In the genomic region with DNA sequence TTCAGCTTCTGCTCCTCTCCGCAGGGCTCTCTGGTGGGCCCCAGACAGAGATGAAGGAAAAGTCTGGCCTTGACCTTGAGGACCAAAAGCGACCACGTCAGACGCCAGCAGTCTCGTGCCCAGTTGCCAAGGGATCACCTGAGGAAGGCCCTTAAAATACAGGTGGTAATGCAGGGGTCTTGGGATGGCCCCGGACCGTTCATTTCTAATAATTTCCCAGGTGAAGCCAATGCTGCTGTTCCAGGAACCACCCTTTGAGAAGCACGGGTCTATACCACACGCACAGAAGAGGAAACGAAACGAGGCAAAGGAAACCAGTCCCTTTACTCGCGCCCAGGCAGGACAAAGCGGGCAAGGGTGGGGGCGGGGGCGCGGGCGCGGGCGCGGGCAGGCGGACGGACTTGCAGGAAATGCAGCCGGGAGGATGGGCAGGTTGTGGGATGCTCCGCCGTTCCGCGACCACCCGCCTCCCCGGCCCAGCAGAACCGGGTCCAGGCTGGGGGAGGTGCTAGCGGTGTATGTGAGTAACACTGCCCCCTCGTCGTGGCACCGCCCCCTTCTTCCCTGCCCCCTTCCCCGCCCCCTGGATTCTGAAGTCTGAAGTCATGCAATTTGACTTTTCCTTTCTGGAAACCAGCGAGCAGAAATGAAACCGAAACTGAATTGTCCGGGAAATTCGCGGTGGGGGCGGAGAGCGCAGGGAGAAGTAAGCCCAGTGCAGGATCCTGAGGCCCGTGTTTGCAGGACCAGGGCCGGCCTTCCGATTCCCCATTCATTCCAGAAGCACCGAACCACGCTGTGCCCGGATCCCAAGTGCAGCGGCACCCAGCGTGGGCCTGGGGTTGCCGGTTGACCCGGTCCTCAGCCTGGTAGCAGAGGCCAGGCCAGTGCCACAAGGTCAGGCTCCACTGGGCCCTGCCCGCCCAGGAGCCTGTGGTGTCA, we compare ENCODE assay signal across 8 cellular contexts. TPM values are rescaled to one million over a fixed set of nuclear protein-coding genes. Genes with fewer than 3 reads are reported as not detected.
A peak's percentile ranks its signal among the peaks of the same experiment; 100 is the strongest.
DNase-seq lines count a peak whose midpoint lies in the region; ATAC-seq and TF ChIP-seq lines count a peak whose summit lies in the region.

No MANE protein-coding gene starts in this region.

- H3K9me3 Mint-ChIP-seq in naive thymus-derived CD4-positive, alpha-beta T cell = peaks cover 0 to 11% (median 4%) of the 10 kb centered on the region in 11 donors

- 4 to 6% (median 4%) methylated on average over 38 to 54 of the region's 54 CpGs for WGBS in stomach, 5 donors

- ATAC-seq in GM19025 (IDR thresholded peaks at IDR 0.05; ENCODE audit: low read depth, unreplicated experiment) (peak; percentile 83), Panc1 (peak; percentile 86)
- ATAC-seq in naive thymus-derived CD4-positive, alpha-beta T cell = peak; percentile 88

- no peak for TF ChIP-seq POLR2A in stomach (IDR thresholded peaks at IDR 0.05)

- peak overlapping the region; percentile 76 to 100 (median 94) for H3K27ac Mint-ChIP-seq in naive thymus-derived CD4-positive, alpha-beta T cell

- H3K9me3 ChIP-seq in Panc1 (ENCODE audit: control insufficient read depth, insufficient read depth, low read depth, low read length) (no peaks in the 10 kb centered on the region), stomach (no peaks in the 10 kb centered on the region)
- H3K9me3 ChIP-seq in naive thymus-derived CD4-positive, alpha-beta T cell (ENCODE audit: control insufficient read depth in 2 of 3, low read length in 3 of 3) = no peaks in the 10 kb centered on the region

- TF ChIP-seq CTCF in AG09319 (IDR thresholded peaks at IDR 0.05; ENCODE audit: low read depth, low read length) (no peak), HL-60 (IDR thresholded peaks at IDR 0.05; ENCODE audit: insufficient read depth, low read length) (no peak), Panc1 (IDR thresholded peaks at IDR 0.05) (no peak), fibroblast of pulmonary artery (IDR thresholded peaks at IDR 0.05; ENCODE audit: low read length, missing control alignments) (no peak), stomach (IDR thresholded peaks at IDR 0.05) (peak in 1 of 7 experiments; percentile 17)

- peak overlapping the region; percentile 89 to 92 (median 90) for H3K4me3 Mint-ChIP-seq in naive thymus-derived CD4-positive, alpha-beta T cell

- in situ Hi-C loops in Panc1 (cut with HindIII; ENCODE audit: low pct_unique_long_range_greater_than_20kb, low sequenced_read_pairs) = no loop called here

- peak overlapping the region; percentile 60 for H3K4me3 ChIP-seq in HL-60 (replicated peaks; ENCODE audit: insufficient read depth, low read length)
- peak overlapping the region; percentile 46 to 60 for H3K4me3 ChIP-seq in Panc1 (ENCODE audit: low read depth in 2 of 2, low read length in 2 of 2)
- H3K4me3 ChIP-seq in fibroblast of pulmonary artery (replicated peaks; ENCODE audit: low read depth, low read length) = peak overlapping the region; percentile 63
- peak overlapping the region; percentile 77 for H3K4me3 ChIP-seq in naive thymus-derived CD4-positive, alpha-beta T cell (ENCODE audit: low read length)
- H3K4me3 ChIP-seq in stomach = peak overlapping the region; percentile 55 to 67 (median 63)

- BruUV-seq in Panc1 (replicated peaks; lab: Mats Ljungman, UMichigan) = no TSS peak

- H3K27me3 Mint-ChIP-seq in naive thymus-derived CD4-positive, alpha-beta T cell = peaks cover 0 to 10% (median 0%) of the 10 kb centered on the region in 5 donors

- H3K36me3 Mint-ChIP-seq in naive thymus-derived CD4-positive, alpha-beta T cell = peaks cover 0 to 14% (median 0%) of the 10 kb centered on the region in 5 donors

- H3K36me3 ChIP-seq in Panc1 (ENCODE audit: control insufficient read depth, insufficient read depth, low read length) (no peaks in the 10 kb centered on the region), stomach (no peaks in the 10 kb centered on the region)
- H3K36me3 ChIP-seq in naive thymus-derived CD4-positive, alpha-beta T cell (ENCODE audit: control insufficient read depth in 2 of 3, insufficient read depth in 3 of 3, low read length in 3 of 3) = no peaks in the 10 kb centered on the region

- H3K27me3 ChIP-seq in HL-60 (ENCODE audit: insufficient read depth, poor library complexity, severe bottlenecking) (no peaks in the 10 kb centered on the region), Panc1 (ENCODE audit: control insufficient read depth, insufficient read depth, low read length) (no peaks in the 10 kb centered on the region), stomach (no peaks in the 10 kb centered on the region)
- no peaks in the 10 kb centered on the region for H3K27me3 ChIP-seq in naive thymus-derived CD4-positive, alpha-beta T cell (ENCODE audit: control insufficient read depth in 2 of 2, insufficient read depth in 2 of 2, low read length in 2 of 2)

- CTCF ChIA-PET in Panc1 (lab: Charles Lee) = no interaction called here
- CTCF ChIA-PET in naive thymus-derived CD4-positive, alpha-beta T cell (lab: Charles Lee) = no interaction called here

- H3K27ac ChIP-seq in HL-60 (replicated peaks) (peak overlapping the region; percentile 80), Panc1 (ENCODE audit: low read length) (peak overlapping the region; percentile 62), stomach (peak overlapping the region; percentile 81 to 96 (median 91))
- H3K27ac ChIP-seq in naive thymus-derived CD4-positive, alpha-beta T cell (ENCODE audit: low read depth, low read length) = peak overlapping the region; percentile 67

- intact Hi-C loops in Panc1 (cut with micrococcal nuclease; ENCODE audit: unreplicated experiment) (no loop called here), stomach (cut with DNase I; ENCODE audit: low total_unique reads) (no loop called here)
- intact Hi-C loops in naive thymus-derived CD4-positive, alpha-beta T cell (cut with micrococcal nuclease) = loop anchor here (1.0 to 10.0 kb wide), 2 partner anchors 58 to 815 kb away; partner anchors contain the start of gene MX2 (in 2 of the 2)

- H3K4me1 Mint-ChIP-seq in naive thymus-derived CD4-positive, alpha-beta T cell = peaks cover 12 to 57% (median 49%) of the 10 kb centered on the region in 7 donors

- H3K4me1 ChIP-seq in Panc1 (ENCODE audit: control insufficient read depth, insufficient read depth, low read length) (no peaks in the 10 kb centered on the region), stomach (peaks cover 0 to 28% (median 18%) of the 10 kb centered on the region in 4 donors)
- peaks cover 0 to 10% of the 10 kb centered on the region in 2 donors for H3K4me1 ChIP-seq in naive thymus-derived CD4-positive, alpha-beta T cell (ENCODE audit: control insufficient read depth in 2 of 2, insufficient read depth in 2 of 2, low read length in 2 of 2)

- TF ChIP-seq EP300 in stomach (IDR thresholded peaks at IDR 0.05) = no peak

- POLR2A ChIA-PET in Panc1 (lab: Charles Lee) = no interaction called here
- POLR2A ChIA-PET in naive thymus-derived CD4-positive, alpha-beta T cell (lab: Charles Lee) = interaction anchor here (2.1 kb wide), 1 partner anchor 58 kb away, joined by 13 read pairs; the partner anchor contains the start of gene MX2

- DNase-seq in AG09319 (ENCODE audit: extremely low read depth, low read depth) = peak; percentile 72
- DNase-seq in HL-60 (ENCODE audit: low read depth in 1 of 2, low spot score in 1 of 2) = peak; percentile 59 to 63
- DNase-seq in Panc1 (ENCODE audit: low read depth, low spot score) = peak; percentile 12
- peak; percentile 38 for DNase-seq in activated effector memory CD4-positive, alpha-beta T cell treated with Interleukin-2 at 50 U/mL for 16 hours
- peak; percentile 87 for DNase-seq in fibroblast of pulmonary artery (ENCODE audit: low read depth)
- peak in 7 of 9 donors; percentile 18 to 53 (median 33) for DNase-seq in naive thymus-derived CD4-positive, alpha-beta T cell
- DNase-seq in stomach = peak; percentile 83

RNA-seq across cellular contexts. Expression of gene MX1, which starts 5.8 kb away (rescaled TPM):
- 7.8 TPM for total RNA-seq in Panc1 (2021; ENCODE audit: unreplicated experiment)
- 4.7 TPM for polyA plus RNA-seq in Panc1 (2012; ENCODE audit: insufficient read length)
- 100 to 1,000 TPM in 1 of 5 experiments, 10 to 100 TPM in 4; 67.6 to 384 (median 74.5) TPM for total RNA-seq in naive thymus-derived CD4-positive, alpha-beta T cell
- polyA plus RNA-seq in naive thymus-derived CD4-positive, alpha-beta T cell = 10 to 100 TPM; 50.2 to 79.8 TPM
- total RNA-seq in stomach = 100 to 1,000 TPM in 2 of 5 donors, 10 to 100 TPM in 3; 15.1 to 125 (median 66.9) TPM
- polyA plus RNA-seq in stomach = 10 to 100 TPM; 11.4 to 25.2 (median 25.1) TPM

RNA-seq across cellular contexts. Expression of gene MX2, which starts 58.4 kb away (rescaled TPM):
- total RNA-seq in Panc1 (2021; ENCODE audit: unreplicated experiment) (56.7 TPM), stomach (10 to 100 TPM in 4 of 5 donors, 1 to 10 TPM in 1; 8.7 to 85.8 (median 51.6) TPM)
- polyA plus RNA-seq in Panc1 (2012; ENCODE audit: insufficient read length) = 40.1 TPM
- total RNA-seq in naive thymus-derived CD4-positive, alpha-beta T cell = 100 to 1,000 TPM in 3 of 5 experiments, 10 to 100 TPM in 2; 84.8 to 116 (median 100) TPM
- 10 to 100 TPM; 46.7 to 49.5 TPM for polyA plus RNA-seq in naive thymus-derived CD4-positive, alpha-beta T cell
- polyA plus RNA-seq in stomach = 10 to 100 TPM in 1 of 3 donors, 1 to 10 TPM in 2; 5.0 to 22.8 (median 5.3) TPM

Comparison
In these comparisons a context has a peak if more than half of its experiments do, and no peak if none do; other contexts are left out.
1. Peak in every context shown above with its lines: DNase-seq, ATAC-seq, H3K4me3 ChIP-seq and H3K27ac ChIP-seq.
2. DNase-seq: peak in every context shown above with its lines; median percentile 87 in fibroblast of pulmonary artery; 83 in stomach; 72 in AG09319; 61 in HL-60; 38 in activated effector memory CD4-positive, alpha-beta T cell treated with Interleukin-2 at 50 U/mL for 16 hours; 33 in naive thymus-derived CD4-positive, alpha-beta T cell; 12 in Panc1.
3. intact Hi-C loops: an anchor here in naive thymus-derived CD4-positive, alpha-beta T cell (1.0 to 10.0 kb wide); none called in Panc1 and stomach.